18 cellular contexts compared by ENCODE assay signal in genomic region chrX:38172596-38172995, GRCh38. TPM values are rescaled to one million over a fixed set of nuclear protein-coding genes. Genes with fewer than 3 reads are reported as not detected.
DNase-seq lines count a peak whose midpoint lies in the region; ATAC-seq and TF ChIP-seq lines count a peak whose summit lies in the region.
"Had no signal": no experiment of that assay in that cellular context is flagged by ENCODE, and none has a peak within 500 bp of the region (broad histone marks: within the 10 kb centered on the region; RNA-seq: fewer than 3 reads in every experiment).

No MANE protein-coding gene starts in this region.

- H2AK5ac ChIP-seq in trophoblast cell (ENCODE audit: low read length) (no peak overlapping the region), neuronal stem cell (ENCODE audit: low read depth, low read length) (no peak overlapping the region)

- no peak overlapping the region for H3K4ac ChIP-seq in trophoblast cell (ENCODE audit: low read depth, low read length)
- no peak overlapping the region for H3K4ac ChIP-seq in neuronal stem cell (ENCODE audit: low read length)

- H3K9me3 ChIP-seq in trophoblast cell (ENCODE audit: insufficient read depth, low read depth, low read length) = no peaks in the 10 kb centered on the region
- no peaks in the 10 kb centered on the region for H3K9me3 ChIP-seq in neuronal stem cell (replicated peaks in 1 of 2; ENCODE audit: control insufficient read depth in 2 of 2, insufficient read depth in 1 of 2, low read depth in 1 of 2, low read length in 2 of 2)
- H3K9me3 ChIP-seq: SJCRH30 had no signal

- H4K8ac ChIP-seq in trophoblast cell (ENCODE audit: low read depth, low read length) = no peak overlapping the region
- no peak overlapping the region for H4K8ac ChIP-seq in neuronal stem cell (ENCODE audit: low read depth, low read length)

- H3K27me3 ChIP-seq in trophoblast cell (ENCODE audit: insufficient read depth, low read length) = no peaks in the 10 kb centered on the region
- peaks cover 0 to 4% (median 0%) of the 10 kb centered on the region in 3 experiments for H3K27me3 ChIP-seq in neuronal stem cell (ENCODE audit: control insufficient read depth in 3 of 3, insufficient read depth in 3 of 3, low read depth in 1 of 3, low read length in 3 of 3)
- H3K27me3 ChIP-seq: SJCRH30 had no signal

- H2BK5ac ChIP-seq in trophoblast cell (ENCODE audit: low read depth, low read length, poor library complexity) (no peak overlapping the region), neuronal stem cell (ENCODE audit: low read length) (no peak overlapping the region)

- H4K91ac ChIP-seq in trophoblast cell (ENCODE audit: low read depth, low read length) = no peak overlapping the region
- no peak overlapping the region for H4K91ac ChIP-seq in neuronal stem cell (ENCODE audit: low read depth, low read length, poor library complexity)

- no peak overlapping the region for H3K4me3 ChIP-seq in epithelial cell of esophagus (ENCODE audit: low read length)
- H3K4me3 ChIP-seq in trophoblast cell (ENCODE audit: low read depth, low read length) = no peak overlapping the region
- H3K4me3 ChIP-seq in neuronal stem cell (ENCODE audit: low read length in 2 of 2) = no peak overlapping the region
- H3K4me3 ChIP-seq: SJCRH30 had no signal

- no peak overlapping the region for H3K27ac ChIP-seq in trophoblast cell (ENCODE audit: low read depth, low read length)
- H3K27ac ChIP-seq in neuronal stem cell (replicated peaks; ENCODE audit: low read length) = no peak overlapping the region
- H3K27ac ChIP-seq: C4-2B, RWPE1, SJCRH30 had no signal

- H3K14ac ChIP-seq in trophoblast cell (ENCODE audit: low read length) (no peak overlapping the region), neuronal stem cell (ENCODE audit: low read length) (no peak overlapping the region)

- H3K23ac ChIP-seq in trophoblast cell (ENCODE audit: low read length) (no peak overlapping the region), neuronal stem cell (ENCODE audit: low read depth, low read length, poor library complexity) (no peak overlapping the region)

- H3K79me1 ChIP-seq in trophoblast cell (ENCODE audit: low read length) = no peaks in the 10 kb centered on the region
- no peaks in the 10 kb centered on the region for H3K79me1 ChIP-seq in neuronal stem cell (ENCODE audit: low read depth, low read length)

- H3K9me3 Mint-ChIP-seq in activated T-helper 2 cell treated with anti-CD3 and anti-CD28 coated beads, Interferon-gamma antibody, Interleukin-2, Interleukin-4, amounts not matched to agents 10 μg/mL and 5 μg/mL and 100 μg/mL, durations not matched to agents 14 hours and 24 hours and 36 hours = no peaks in the 10 kb centered on the region

- H3K27me3 Mint-ChIP-seq in activated T-helper 2 cell treated with anti-CD3 and anti-CD28 coated beads, Interferon-gamma antibody, Interleukin-2, Interleukin-4, amounts not matched to agents 10 μg/mL and 5 μg/mL and 100 μg/mL, durations not matched to agents 14 hours and 24 hours and 36 hours (ENCODE audit: low read depth) = no peaks in the 10 kb centered on the region

- no peak overlapping the region for H2BK15ac ChIP-seq in neuronal stem cell (ENCODE audit: low read length)

- no peaks in the 10 kb centered on the region for H3K4me1 ChIP-seq in trophoblast cell (ENCODE audit: control insufficient read depth in 1 of 2, insufficient read depth in 2 of 2, low read length in 2 of 2)
- H3K4me1 ChIP-seq in neuronal stem cell (ENCODE audit: control insufficient read depth in 2 of 2, insufficient read depth in 1 of 2, low read depth in 1 of 2, low read length in 2 of 2) = peaks cover 0 to 1% of the 10 kb centered on the region in 2 donors
- H3K4me1 ChIP-seq: SJCRH30 had no signal

- H3K4me2 ChIP-seq in trophoblast cell (ENCODE audit: low read length) (no peak overlapping the region), neuronal stem cell (ENCODE audit: insufficient read depth, low read length, poor library complexity, severe bottlenecking) (no peak overlapping the region)

- H3K79me2 ChIP-seq in trophoblast cell (ENCODE audit: control insufficient read depth, insufficient read depth, low read length, poor library complexity) = no peaks in the 10 kb centered on the region

- H3K18ac ChIP-seq in trophoblast cell (ENCODE audit: low read length) (no peak overlapping the region), neuronal stem cell (ENCODE audit: low read length) (no peak overlapping the region)

- H3K9ac ChIP-seq in trophoblast cell (ENCODE audit: low read length) (no peak overlapping the region), neuronal stem cell (ENCODE audit: low read depth, low read length, poor library complexity) (no peak overlapping the region)

- H3K27ac Mint-ChIP-seq in activated T-helper 2 cell treated with anti-CD3 and anti-CD28 coated beads, Interferon-gamma antibody, Interleukin-2, Interleukin-4, amounts not matched to agents 10 μg/mL and 5 μg/mL and 100 μg/mL, durations not matched to agents 14 hours and 24 hours and 36 hours = no peak overlapping the region

- ATAC-seq in Right ventricle myocardium inferior = no peak
- ATAC-seq: PC-3 had no signal

- no peak for TF ChIP-seq CTCF in epithelial cell of esophagus (IDR thresholded peaks at IDR 0.05; ENCODE audit: insufficient read depth, low read depth, low read length, missing control alignments)

- intact Hi-C loops in Right ventricle myocardium inferior (cut with DNase I) = no loop called here
- intact Hi-C loops in activated T-helper 2 cell treated with anti-CD3 and anti-CD28 coated beads, Interferon-gamma antibody, Interleukin-2, Interleukin-4, amounts not matched to agents 10 μg/mL and 5 μg/mL and 100 μg/mL, durations not matched to agents 14 hours and 24 hours and 36 hours (cut with micrococcal nuclease) = no loop called here

- no CpG with 5 or more reads among the region's 3 CpGs for WGBS in trophoblast cell (ENCODE audit: extremely low coverage, insufficient coverage, insufficient read length)
- WGBS in neuronal stem cell (ENCODE audit: extremely low coverage in 2 of 2, insufficient read length in 2 of 2, insufficient replicate concordance in 1 of 2), 2 donors = no CpG with 5 or more reads among the region's 3 CpGs

- H2AFZ ChIP-seq in trophoblast cell (ENCODE audit: insufficient read depth, low read length, poor library complexity) (no peak overlapping the region), neuronal stem cell (ENCODE audit: low read length) (no peak overlapping the region)

- H3K36me3 Mint-ChIP-seq in activated T-helper 2 cell treated with anti-CD3 and anti-CD28 coated beads, Interferon-gamma antibody, Interleukin-2, Interleukin-4, amounts not matched to agents 10 μg/mL and 5 μg/mL and 100 μg/mL, durations not matched to agents 14 hours and 24 hours and 36 hours (ENCODE audit: low read depth) = no peaks in the 10 kb centered on the region

- H3K4me1 Mint-ChIP-seq in activated T-helper 2 cell treated with anti-CD3 and anti-CD28 coated beads, Interferon-gamma antibody, Interleukin-2, Interleukin-4, amounts not matched to agents 10 μg/mL and 5 μg/mL and 100 μg/mL, durations not matched to agents 14 hours and 24 hours and 36 hours (ENCODE audit: low read depth) = no peaks in the 10 kb centered on the region

- no peak overlapping the region for H4K12ac ChIP-seq in trophoblast cell (ENCODE audit: low read depth, low read length)

- H3K36me3 ChIP-seq in trophoblast cell (ENCODE audit: control insufficient read depth in 1 of 2, insufficient read depth in 2 of 2, low read length in 2 of 2) (no peaks in the 10 kb centered on the region), neuronal stem cell (replicated peaks in 1 of 2; ENCODE audit: control insufficient read depth in 2 of 2, insufficient read depth in 2 of 2, low read length in 2 of 2) (no peaks in the 10 kb centered on the region)
- H3K36me3 ChIP-seq: SJCRH30 had no signal

- H2BK12ac ChIP-seq in trophoblast cell (ENCODE audit: low read length) (no peak overlapping the region), neuronal stem cell (ENCODE audit: low read length) (no peak overlapping the region)

- H3K4me3 Mint-ChIP-seq in activated T-helper 2 cell treated with anti-CD3 and anti-CD28 coated beads, Interferon-gamma antibody, Interleukin-2, Interleukin-4, amounts not matched to agents 10 μg/mL and 5 μg/mL and 100 μg/mL, durations not matched to agents 14 hours and 24 hours and 36 hours (ENCODE audit: low read depth) = no peak overlapping the region

- H2BK120ac ChIP-seq in trophoblast cell (ENCODE audit: insufficient read depth, low read length, poor library complexity) = no peak overlapping the region
- no peak overlapping the region for H2BK120ac ChIP-seq in neuronal stem cell (ENCODE audit: low read depth, low read length)

- DNase-seq in EL (peak; percentile 1), M059J (ENCODE audit: low read depth) (peak; percentile 56), epithelial cell of esophagus (ENCODE audit: low read depth) (peak; percentile 46), trophoblast cell (peak; percentile 24 to 71), Right ventricle myocardium inferior (ENCODE audit: missing footprints) (no peak), neuronal stem cell (ENCODE audit: low spot score) (no peak)
- no peak for DNase-seq in activated T-helper 2 cell treated with anti-CD3 and anti-CD28 coated beads, Interferon-gamma antibody, Interleukin-2, Interleukin-4, amounts not matched to agents 10 μg/mL and 5 μg/mL and 100 μg/mL, durations not matched to agents 14 hours and 24 hours and 36 hours (ENCODE audit: low spot score)
- DNase-seq: DMS79, GF-D8, H7, NCI-H1105 treated with DMSO at 0.1 percent for 48 hours, NCI-H1694, NCI-H2081 treated with DMSO at 0.1 percent for 48 hours, NCI-H524, PC-3, SJCRH30 had no signal

RNA-seq across cellular contexts. Expression of gene SRPX, which starts 48.1 kb away (rescaled TPM):
- total RNA-seq in M059J (2014; rRNA removed; shearing (Covaris generic)) = 39.0 and 45.2 TPM in 2 replicates
- 19.0 and 21.6 TPM in 2 replicates for polyA plus RNA-seq in trophoblast cell (2013)
- total RNA-seq in Right ventricle myocardium inferior = 63.8 TPM
- total RNA-seq in activated T-helper 2 cell treated with anti-CD3 and anti-CD28 coated beads, Interferon-gamma antibody, Interleukin-2, Interleukin-4, amounts not matched to agents 10 μg/mL and 5 μg/mL and 100 μg/mL, durations not matched to agents 14 hours and 24 hours and 36 hours = not detected in 2 replicates
- 5.6 TPM for polyA plus RNA-seq in neuronal stem cell (2013, experiment 1 of 2)
- polyA plus RNA-seq in neuronal stem cell (2013, experiment 2 of 2) = 5.4 TPM

Comparison
In these comparisons a context has a peak if more than half of its experiments do, and no peak if none do; other contexts are left out.
1. DNase-seq: peak in EL (single experiment), M059J (single experiment), epithelial cell of esophagus (single experiment) and trophoblast cell (2 of 2); none in Right ventricle myocardium inferior (single experiment), activated T-helper 2 cell treated with anti-CD3 and anti-CD28 coated beads, Interferon-gamma antibody, Interleukin-2, Interleukin-4, amounts not matched to agents 10 μg/mL and 5 μg/mL and 100 μg/mL, durations not matched to agents 14 hours and 24 hours and 36 hours (single experiment) and neuronal stem cell (single experiment).
2. RNA of gene SRPX, which starts 48.1 kb away (total RNA-seq): 63.8 TPM in Right ventricle myocardium inferior (single experiment) and 39.0 to 45.2 TPM in M059J; not detected in activated T-helper 2 cell treated with anti-CD3 and anti-CD28 coated beads, Interferon-gamma antibody, Interleukin-2, Interleukin-4, amounts not matched to agents 10 μg/mL and 5 μg/mL and 100 μg/mL, durations not matched to agents 14 hours and 24 hours and 36 hours; every median in the first group is over 10 times any median in the second.